Comparison of ENCODE assay signal across 24 cellular contexts in genomic region chr13:96848275-96848674, GRCh38.
"Had no signal": no experiment of that assay in that cellular context is flagged by ENCODE, and none has a peak within 500 bp of the region (broad histone marks: within the 10 kb centered on the region; RNA-seq: fewer than 3 reads in every experiment).

No MANE protein-coding gene starts in this region.

- H3K36me3 ChIP-seq: esophagus muscularis mucosa, heart left ventricle, lower lobe of right lung, thyroid gland had no signal

- H3K9me3 ChIP-seq: body of pancreas, esophagus muscularis mucosa, heart left ventricle, lower lobe of right lung, thyroid gland had no signal

- H3K4me1 ChIP-seq: body of pancreas, esophagus muscularis mucosa, foreskin keratinocyte, heart left ventricle, lower lobe of right lung, parathyroid adenoma had no signal

- H3K9ac ChIP-seq: parathyroid adenoma had no signal

- H3K4me3 ChIP-seq: body of pancreas, esophagus muscularis mucosa, heart left ventricle, lower lobe of right lung, thyroid gland had no signal

- H3K27ac ChIP-seq: body of pancreas, esophagus muscularis mucosa, foreskin keratinocyte, heart left ventricle, lower lobe of right lung, parathyroid adenoma, thyroid gland had no signal

- DNase-seq: activated CD4-positive, alpha-beta T cell treated with anti-CD3 and anti-CD28 coated beads for 4 hours; activated CD4-positive, alpha-beta T cell treated with anti-CD3 and anti-CD28 coated beads, Interleukin-2, amount 50 U/mL, for 4 hours; activated effector memory CD4-positive, alpha-beta T cell treated with Interleukin-2 at 50 U/mL for 16 hours; activated naive CD4-positive, alpha-beta T cell treated with Interleukin-2 at 50 U/mL for 16 hours; activated T-cell treated with anti-CD3 and anti-CD28 coated beads for 4 hours; aorta; body of pancreas; dermis blood vessel endothelial cell; effector CD4-positive, alpha-beta T cell; foreskin keratinocyte; heart left ventricle; kidney glomerular epithelial cell; lower lobe of right lung; mesenchymal stem cell; naive thymus-derived CD8-positive, alpha-beta T cell; occipital lobe; right cardiac atrium; stimulated activated CD4-positive, alpha-beta T cell treated with anti-CD3 and anti-CD28 coated beads, Interleukin-12 subunit alpha, Interleukin-12 subunit beta, amount 100 ng/mL, for 4 hours; stimulated activated CD4-positive, alpha-beta T cell treated with anti-CD3 and anti-CD28 coated beads, Interleukin-4, amount 100 ng/mL, for 24 hours; stimulated activated CD8-positive, alpha-beta memory T cell treated with anti-CD3 and anti-CD28 coated beads, Interleukin-4, amount 100 ng/mL, for 48 hours; stimulated activated naive CD8-positive, alpha-beta T cell treated with anti-CD3 and anti-CD28 coated beads, Interleukin-15, amount 100 ng/mL, for 72 hours; thyroid gland had no signal

- H2AFZ ChIP-seq: parathyroid adenoma had no signal

- H3K27me3 ChIP-seq: body of pancreas, esophagus muscularis mucosa, foreskin keratinocyte, heart left ventricle, thyroid gland had no signal
